Comparison of ENCODE assay signal across 8 cellular contexts in the genomic region with DNA sequence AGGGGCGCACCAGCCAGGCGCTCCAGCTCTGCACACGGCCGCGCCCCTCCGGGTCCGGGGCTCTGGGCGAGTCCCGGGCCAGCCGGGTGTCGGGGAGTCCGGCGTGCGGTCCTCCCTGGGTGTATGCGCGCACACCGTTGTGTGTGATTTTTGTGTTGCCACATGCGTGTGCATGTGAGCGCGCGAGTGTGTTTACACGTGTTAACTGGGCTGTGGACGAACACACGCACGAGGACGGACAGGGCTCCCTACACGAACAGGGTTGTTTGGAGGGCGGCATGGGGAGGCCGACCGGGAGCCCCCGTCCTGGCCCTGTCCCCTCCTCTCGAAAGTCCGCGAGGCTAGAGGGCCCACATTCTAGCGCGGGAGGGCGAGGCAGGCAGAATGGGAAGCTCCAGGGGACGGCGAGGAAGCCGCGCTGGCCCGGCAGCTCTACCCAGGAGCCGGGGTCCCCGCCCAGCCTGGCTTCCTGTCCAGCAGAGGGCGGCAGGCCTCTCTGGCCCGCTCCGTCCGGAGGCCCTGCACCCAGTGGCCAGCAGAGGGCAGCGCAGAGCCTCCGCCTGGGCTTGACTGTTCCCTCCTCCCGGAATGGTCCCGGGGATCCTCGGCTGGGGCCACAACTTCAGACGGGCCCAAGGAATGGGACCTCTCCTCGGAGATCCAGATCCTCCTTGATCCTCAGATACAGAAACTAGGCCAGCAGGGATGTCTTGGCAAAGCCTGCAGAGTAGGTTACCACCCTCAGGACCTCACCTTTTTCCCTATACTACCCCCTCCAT. TPM values are rescaled to one million over a fixed set of nuclear protein-coding genes. Genes with fewer than 3 reads are reported as not detected.
DNase-seq lines count a peak whose midpoint lies in the region; ATAC-seq and FAIRE-seq lines count a peak whose summit lies in the region.

No MANE protein-coding gene starts in this region.

- ATAC-seq in HG03460 (IDR thresholded peaks at IDR 0.05; ENCODE audit: unreplicated experiment), result peak; percentile 73
- peak; percentile 91 for ATAC-seq in esophagus mucosa

- H3K4me3 ChIP-seq in NT2/D1 (ENCODE audit: insufficient read length, low read depth) (peak overlapping the region; percentile 57), mucosa of stomach (ENCODE audit: low read length) (peak overlapping the region; percentile 21)

- H3K9me3 ChIP-seq in NT2/D1 (ENCODE audit: insufficient read depth, low read length), result no peaks in the 10 kb centered on the region
- no peaks in the 10 kb centered on the region for H3K9me3 ChIP-seq in mucosa of stomach (ENCODE audit: control insufficient read depth, low read length)

- in situ Hi-C loops in ACHN (cut with HindIII; ENCODE audit: low pct_ligation_motif_present, low pct_unique_long_range_greater_than_20kb, low sequenced_read_pairs), result no loop called here

- H3K9ac ChIP-seq in NT2/D1 (ENCODE audit: insufficient read length, low read depth) (peak overlapping the region; percentile 89), mucosa of stomach (ENCODE audit: low read length) (peak overlapping the region; percentile 52)

- FAIRE-seq in GM18507 (lab: Jason Lieb, UNC), result peak; percentile 58

- H3K4me1 ChIP-seq in NT2/D1 (ENCODE audit: insufficient read depth, insufficient read length) (peaks cover 47% of the 10 kb centered on the region), mucosa of stomach (ENCODE audit: control insufficient read depth, insufficient read depth, low read length) (peaks cover 22% of the 10 kb centered on the region)

- peak; percentile 79 for DNase-seq in ACHN
- peak; percentile 76 for DNase-seq in GM18507 (ENCODE audit: extremely low spot score, insufficient read length, low read depth)
- DNase-seq in NT2/D1 (ENCODE audit: low read depth, low spot score), result peak; percentile 93
- peak; percentile 69 for DNase-seq in activated T-cell treated with anti-CD3 and anti-CD28 coated beads for 48 hours (ENCODE audit: low read depth)
- peak; percentile 87 for DNase-seq in stimulated activated CD8-positive, alpha-beta memory T cell treated with anti-CD3 and anti-CD28 coated beads, Interleukin-4, amount 100 ng/mL, for 48 hours

- H3K27me3 ChIP-seq in NT2/D1 (ENCODE audit: insufficient read depth, insufficient read length) (peaks cover 36% of the 10 kb centered on the region), mucosa of stomach (ENCODE audit: control insufficient read depth, insufficient read depth, low read length) (peaks cover 63% of the 10 kb centered on the region)

- H3K36me3 ChIP-seq in NT2/D1 (ENCODE audit: insufficient read depth, insufficient read length, low read length) (no peaks in the 10 kb centered on the region), mucosa of stomach (ENCODE audit: control insufficient read depth, insufficient read depth, low read length) (no peaks in the 10 kb centered on the region)

RNA-seq across cellular contexts. Expression of a gene that starts 0.6 kb away (rescaled TPM):
- 0.32 TPM for total RNA-seq in esophagus mucosa

Comparison
In these comparisons a context has a peak if more than half of its experiments do, and no peak if none do; other contexts are left out.
1. Peak in every context shown above with its lines: DNase-seq, ATAC-seq and H3K4me3 ChIP-seq.